In genomic region chr17:49677134-49677932, GRCh38 we compare ENCODE assay signal across 8 cellular contexts. TPM values are rescaled to one million over a fixed set of nuclear protein-coding genes. Genes with fewer than 3 reads are reported as not detected.
DNase-seq lines count a peak whose midpoint lies in the region; ATAC-seq and TF ChIP-seq lines count a peak whose summit lies in the region.

No MANE protein-coding gene starts in this region.

- peak overlapping the region; percentile 95 to 98 for H3K27ac Mint-ChIP-seq in T-cell

- CTCF ChIA-PET in T-cell (lab: Charles Lee) = interaction anchor here (0.6 to 1.0 kb wide), 13 partner anchors 9 to 1235 kb away, joined by 3 to 9 read pairs (median 5); no protein-coding TSS in a partner anchor

- no peak for TF ChIP-seq POLR2A in upper lobe of left lung (IDR thresholded peaks at IDR 0.05)

- H3K27me3 ChIP-seq in left ventricle myocardium inferior (ENCODE audit: low read depth) = no peaks in the 10 kb centered on the region
- H3K27me3 ChIP-seq in upper lobe of left lung = no peaks in the 10 kb centered on the region

- peaks cover 49 to 57% (median 50%) of the 10 kb centered on the region in 3 donors for H3K4me1 Mint-ChIP-seq in T-cell

- no peak for TF ChIP-seq CTCF in left ventricle myocardium inferior (IDR thresholded peaks at IDR 0.05; ENCODE audit: borderline replicate concordance)
- no peak for TF ChIP-seq CTCF in upper lobe of left lung (IDR thresholded peaks at IDR 0.05)

- H3K36me3 ChIP-seq in left ventricle myocardium inferior = peaks cover 14% of the 10 kb centered on the region
- H3K36me3 ChIP-seq in upper lobe of left lung = peaks cover 0 to 4% (median 2%) of the 10 kb centered on the region in 4 donors

- peaks cover 16% of the 10 kb centered on the region for H3K36me3 Mint-ChIP-seq in T-cell

- peak; percentile 48 for ATAC-seq in HG02623 (IDR thresholded peaks at IDR 0.05; ENCODE audit: unreplicated experiment)
- ATAC-seq in T-cell (replicated peaks in 1 of 4) = peak; percentile 62 to 67 (median 66)
- ATAC-seq in upper lobe of left lung (ENCODE audit: low FRiP score in 2 of 2) = peak; percentile 91 to 93

- H3K9me3 ChIP-seq in left ventricle myocardium inferior (replicated peaks) = no peaks in the 10 kb centered on the region
- no peaks in the 10 kb centered on the region for H3K9me3 ChIP-seq in upper lobe of left lung

- POLR2A ChIA-PET in T-cell (lab: Charles Lee) = interaction anchor here (0.5 to 1.2 kb wide), 13 partner anchors 12 to 1368 kb away, joined by 3 to 13 read pairs (median 6); partner anchors contain the start of gene SLC35B1 (in 1 of the 2)

- no peaks in the 10 kb centered on the region for H3K9me3 Mint-ChIP-seq in T-cell

- H3K27me3 Mint-ChIP-seq in T-cell = no peaks in the 10 kb centered on the region

- H3K4me3 Mint-ChIP-seq in T-cell = peak overlapping the region; percentile 79 to 91 (median 89)

- H3K27ac ChIP-seq in left ventricle myocardium inferior (replicated peaks) = peak overlapping the region; percentile 96
- peak overlapping the region; percentile 96 to 99 (median 98) for H3K27ac ChIP-seq in upper lobe of left lung

- 0% methylated on average over 12 to 23 of the region's 34 CpGs for WGBS in upper lobe of left lung, 2 donors

- H3K4me1 ChIP-seq in left ventricle myocardium inferior = peaks cover 54% of the 10 kb centered on the region
- peaks cover 34 to 49% (median 43%) of the 10 kb centered on the region in 4 donors for H3K4me1 ChIP-seq in upper lobe of left lung

- H3K4me3 ChIP-seq in left ventricle myocardium inferior (peak overlapping the region; percentile 78), upper lobe of left lung (peak overlapping the region; percentile 63 to 80 (median 64))

- no peak for TF ChIP-seq EP300 in upper lobe of left lung (IDR thresholded peaks at IDR 0.05)

- intact Hi-C loops in left ventricle myocardium inferior (cut with micrococcal nuclease) (loop anchor here (10.0 kb wide), 1 partner anchor 63 kb away; no protein-coding TSS in a partner anchor), posterior vena cava (cut with DNase I) (loop anchor here in 1 of 2 donors (10.0 kb wide), 1 partner anchor 63 kb away; no protein-coding TSS in a partner anchor)

- DNase-seq in GM03348 (ENCODE audit: low spot score) = peak; percentile 99
- peak; percentile 93 for DNase-seq in NCI-H146 (lab: John Stamatoyannopoulos, UW)
- peak; percentile 87 to 98 (median 93) for DNase-seq in T-cell
- peak; percentile 84 for DNase-seq in amniotic epithelial cell (ENCODE audit: low read depth)
- peak; percentile 96 for DNase-seq in left ventricle myocardium inferior
- peak; percentile 99 for DNase-seq in posterior vena cava (ENCODE audit: low spot score)
- DNase-seq in upper lobe of left lung = peak; percentile 98 to 99

RNA-seq across cellular contexts. Expression of gene SPOP, which starts 0.6 kb away (rescaled TPM):
- total RNA-seq in T-cell = 10 to 100 TPM; 67.1 to 80.4 (median 71.5) TPM
- total RNA-seq in left ventricle myocardium inferior = 66.9 TPM
- total RNA-seq in posterior vena cava = 100 to 1,000 TPM; 117 to 130 TPM
- 10 to 100 TPM; 56.6 to 99.2 (median 80.4) TPM for total RNA-seq in upper lobe of left lung

RNA-seq across cellular contexts. Expression of gene SLC35B1, which starts 30.4 kb away (rescaled TPM):
- 10 to 100 TPM; 40.5 to 57.1 (median 42.8) TPM for total RNA-seq in T-cell
- 53.4 TPM for total RNA-seq in left ventricle myocardium inferior
- 10 to 100 TPM; 28.1 to 33.3 TPM for total RNA-seq in posterior vena cava
- total RNA-seq in upper lobe of left lung = 10 to 100 TPM; 16.2 to 57.4 (median 42.2) TPM

Comparison
In these comparisons a context has a peak if more than half of its experiments do, and no peak if none do; other contexts are left out.
1. Peak in every context shown above with its lines: DNase-seq, ATAC-seq, H3K4me3 ChIP-seq and H3K27ac ChIP-seq.